ENCODE assay signal across 18 cellular contexts in genomic region chr10:132677905-132678298, GRCh38.
DNase-seq lines count a peak whose midpoint lies in the region; ATAC-seq and TF ChIP-seq lines count a peak whose summit lies in the region.
"Had no signal": no experiment of that assay in that cellular context is flagged by ENCODE, and none has a peak within 500 bp of the region (broad histone marks: within the 10 kb centered on the region; RNA-seq: fewer than 3 reads in every experiment).

No MANE protein-coding gene starts in this region.

- no peak overlapping the region for H3K4me3 Mint-ChIP-seq in activated CD4-positive, alpha-beta memory T cell treated with anti-CD3 and anti-CD28 coated beads, Interleukin-2, amount 10 ng/mL, durations not matched to agents 7 days and 5 days
- H3K4me3 Mint-ChIP-seq in activated T-cell treated with anti-CD3 and anti-CD28 coated beads, Interleukin-2, amount 50 U/mL, for 24 hours, result no peak overlapping the region
- H3K4me3 Mint-ChIP-seq: CD4-positive, alpha-beta T cell; GM23338 had no signal

- H3K27me3 ChIP-seq in right atrium auricular region, result no peaks in the 10 kb centered on the region
- H3K27me3 ChIP-seq in dorsolateral prefrontal cortex, result no peaks in the 10 kb centered on the region
- H3K27me3 ChIP-seq in uterus, result no peaks in the 10 kb centered on the region

- H3K4me3 ChIP-seq in right atrium auricular region (no peak overlapping the region), dorsolateral prefrontal cortex (peak overlapping the region in 1 of 59 donors; percentile 3), uterus (no peak overlapping the region)
- H3K4me3 ChIP-seq: GM23338 had no signal

- H3K27ac Mint-ChIP-seq in activated CD4-positive, alpha-beta memory T cell treated with anti-CD3 and anti-CD28 coated beads, Interleukin-2, amount 10 ng/mL, durations not matched to agents 7 days and 5 days, result no peak overlapping the region
- H3K27ac Mint-ChIP-seq in activated T-cell treated with anti-CD3 and anti-CD28 coated beads, Interleukin-2, amount 50 U/mL, for 24 hours, result no peak overlapping the region
- H3K27ac Mint-ChIP-seq: CD4-positive, alpha-beta T cell; GM23338 had no signal

- H3K9me3 ChIP-seq in right atrium auricular region, result no peaks in the 10 kb centered on the region
- no peaks in the 10 kb centered on the region for H3K9me3 ChIP-seq in uterus

- H3K9me3 Mint-ChIP-seq in activated CD4-positive, alpha-beta memory T cell treated with anti-CD3 and anti-CD28 coated beads, Interleukin-2, amount 10 ng/mL, durations not matched to agents 7 days and 5 days, result no peaks in the 10 kb centered on the region
- H3K9me3 Mint-ChIP-seq in activated T-cell treated with anti-CD3 and anti-CD28 coated beads, Interleukin-2, amount 50 U/mL, for 24 hours, result no peaks in the 10 kb centered on the region
- H3K9me3 Mint-ChIP-seq: CD4-positive, alpha-beta T cell had no signal

- TF ChIP-seq CTCF in right atrium auricular region (IDR thresholded peaks at IDR 0.05) (no peak), dorsolateral prefrontal cortex (IDR thresholded peaks at IDR 0.05 in 54 of 56, conservative IDR thresholded peaks at IDR 0.05 in 2 of 56; ENCODE audit: low read depth in 1 of 56, partially characterized antibody in 56 of 56) (no peak), uterus (IDR thresholded peaks at IDR 0.05) (no peak)

- H3K27ac ChIP-seq in right atrium auricular region (no peak overlapping the region), dorsolateral prefrontal cortex (peak overlapping the region in 10 of 59 donors; percentile 3 to 39 (median 19)), uterus (no peak overlapping the region)

- no peak for ATAC-seq in GM18511 (IDR thresholded peaks at IDR 0.05; ENCODE audit: unreplicated experiment)
- ATAC-seq: GM23338 had no signal

- DNase-seq in cardiac septum (ENCODE audit: low spot score) (peak; percentile 36), right atrium auricular region (ENCODE audit: low spot score) (no peak), dorsolateral prefrontal cortex (peak in 6 of 10 donors; percentile 3 to 29 (median 16)), mesenteric fat pad (ENCODE audit: low spot score) (peak; percentile 62), uterus (peak; percentile 1 to 5)
- no peak for DNase-seq in activated CD4-positive, alpha-beta memory T cell treated with anti-CD3 and anti-CD28 coated beads, Interleukin-2, amount 10 ng/mL, durations not matched to agents 7 days and 5 days
- no peak for DNase-seq in activated T-cell treated with anti-CD3 and anti-CD28 coated beads, Interleukin-2, amount 50 U/mL, for 24 hours
- DNase-seq: ACHN, DMS79, KBM-7, NCI-H1092 treated with DMSO at 0.1 percent for 48 hours, NCI-H1694, NCI-H446, NCI-H774, SHP77 treated with DMSO at 0.1 percent for 48 hours had no signal

- intact Hi-C loops in cardiac septum (cut with DNase I), result no loop called here
- intact Hi-C loops in dorsolateral prefrontal cortex (cut with DNase I), result no loop called here
- intact Hi-C loops in uterus (cut with DNase I; ENCODE audit: low total_unique reads), result no loop called here

- CTCF ChIA-PET in activated CD4-positive, alpha-beta memory T cell treated with anti-CD3 and anti-CD28 coated beads, Interleukin-2, amount 10 ng/mL, durations not matched to agents 7 days and 5 days (lab: Charles Lee), result no interaction called here

- H3K4me1 ChIP-seq in right atrium auricular region (no peaks in the 10 kb centered on the region), uterus (no peaks in the 10 kb centered on the region)

- no peak for TF ChIP-seq POLR2A in uterus (IDR thresholded peaks at IDR 0.05)

- no peaks in the 10 kb centered on the region for H3K36me3 Mint-ChIP-seq in activated CD4-positive, alpha-beta memory T cell treated with anti-CD3 and anti-CD28 coated beads, Interleukin-2, amount 10 ng/mL, durations not matched to agents 7 days and 5 days (ENCODE audit: low read depth)
- H3K36me3 Mint-ChIP-seq in activated T-cell treated with anti-CD3 and anti-CD28 coated beads, Interleukin-2, amount 50 U/mL, for 24 hours (ENCODE audit: low read depth), result peaks cover 3% of the 10 kb centered on the region

- H3K4me1 Mint-ChIP-seq in activated CD4-positive, alpha-beta memory T cell treated with anti-CD3 and anti-CD28 coated beads, Interleukin-2, amount 10 ng/mL, durations not matched to agents 7 days and 5 days, result no peaks in the 10 kb centered on the region
- H3K4me1 Mint-ChIP-seq in activated T-cell treated with anti-CD3 and anti-CD28 coated beads, Interleukin-2, amount 50 U/mL, for 24 hours (ENCODE audit: low read depth), result peaks cover 8% of the 10 kb centered on the region
- H3K4me1 Mint-ChIP-seq: GM23338 had no signal

- no peaks in the 10 kb centered on the region for H3K36me3 ChIP-seq in right atrium auricular region
- no peaks in the 10 kb centered on the region for H3K36me3 ChIP-seq in uterus

- POLR2A ChIA-PET in activated CD4-positive, alpha-beta memory T cell treated with anti-CD3 and anti-CD28 coated beads, Interleukin-2, amount 10 ng/mL, durations not matched to agents 7 days and 5 days (lab: Charles Lee), result no interaction called here

- no peaks in the 10 kb centered on the region for H3K27me3 Mint-ChIP-seq in activated CD4-positive, alpha-beta memory T cell treated with anti-CD3 and anti-CD28 coated beads, Interleukin-2, amount 10 ng/mL, durations not matched to agents 7 days and 5 days
- H3K27me3 Mint-ChIP-seq in activated T-cell treated with anti-CD3 and anti-CD28 coated beads, Interleukin-2, amount 50 U/mL, for 24 hours, result no peaks in the 10 kb centered on the region
- H3K27me3 Mint-ChIP-seq: CD4-positive, alpha-beta T cell had no signal

Comparison
In these comparisons a context has a peak if more than half of its experiments do, and no peak if none do; other contexts are left out.
1. DNase-seq: peak in cardiac septum (single experiment), dorsolateral prefrontal cortex (6 of 10), mesenteric fat pad (single experiment) and uterus (2 of 2); none in right atrium auricular region (single experiment), activated CD4-positive, alpha-beta memory T cell treated with anti-CD3 and anti-CD28 coated beads, Interleukin-2, amount 10 ng/mL, durations not matched to agents 7 days and 5 days (single experiment) and activated T-cell treated with anti-CD3 and anti-CD28 coated beads, Interleukin-2, amount 50 U/mL, for 24 hours (single experiment).